Comparison of ENCODE assay signal across 25 cellular contexts in the genomic region with DNA sequence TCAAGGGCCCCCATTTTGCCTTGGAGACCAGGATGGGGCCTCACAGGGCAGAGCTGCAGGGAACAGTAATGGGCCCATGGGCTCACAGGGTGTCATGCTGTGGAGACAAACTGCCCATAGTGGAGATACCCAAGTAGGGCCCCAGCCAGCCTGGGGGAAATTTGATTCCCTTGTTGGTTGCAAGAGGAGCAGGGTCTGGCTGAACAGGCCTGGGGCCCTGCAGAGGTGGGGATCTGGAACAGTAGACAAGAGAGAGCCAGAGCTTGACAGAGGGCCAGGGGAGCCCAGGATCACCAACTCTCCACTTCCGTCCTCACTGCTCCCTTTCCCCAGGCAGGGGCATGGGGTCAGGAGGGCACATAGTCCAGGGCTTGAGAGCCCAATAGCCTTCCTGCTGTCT. TPM values are rescaled to one million over a fixed set of nuclear protein-coding genes. Genes with fewer than 3 reads are reported as not detected.
"Had no signal": no experiment of that assay in that cellular context is flagged by ENCODE, and none has a peak within 500 bp of the region (broad histone marks: within the 10 kb centered on the region; RNA-seq: fewer than 3 reads in every experiment).

No MANE protein-coding gene starts in this region.

- DNase-seq: activated B cell treated with CpG ODN at 0.5 μM for 24 hours; activated CD4-positive, alpha-beta T cell treated with anti-CD3 and anti-CD28 coated beads for 1 hour; activated CD4-positive, alpha-beta T cell treated with anti-CD3 and anti-CD28 coated beads, Interleukin-2, amount 10 ng/mL, durations not matched to agents 24 days and 14 days; activated CD4-positive, alpha-beta T cell treated with anti-CD3 and anti-CD28 coated beads, Interleukin-2, amount 50 U/mL, for 48 hours; activated CD8-positive, alpha-beta memory T cell treated with anti-CD3 and anti-CD28 coated beads, Interleukin-2, amount 10 ng/mL, durations not matched to agents 7 days and 5 days; activated effector memory CD4-positive, alpha-beta T cell treated with Interleukin-2 at 50 U/mL for 16 hours; activated naive CD4-positive, alpha-beta T cell; activated T-cell treated with anti-CD3 and anti-CD28 coated beads, Interleukin-2, amount 50 U/mL, for 24 hours; amygdala; KG1; NCI-H1048; NCI-H146; NCI-H187 treated with DMSO at 0.1 percent for 48 hours; NCI-H2081 treated with DMSO at 0.1 percent for 48 hours; NCI-H446; NCI-H524; PC-3; SIG-M5; T-helper 17 cell; T1000 had no signal

- H3K27me3 Mint-ChIP-seq: activated CD4-positive, alpha-beta T cell treated with anti-CD3 and anti-CD28 coated beads, Interleukin-2, amount 10 ng/mL, durations not matched to agents 24 days and 14 days; activated CD8-positive, alpha-beta memory T cell treated with anti-CD3 and anti-CD28 coated beads, Interleukin-2, amount 10 ng/mL, durations not matched to agents 7 days and 5 days; activated naive CD4-positive, alpha-beta T cell treated with anti-CD3 and anti-CD28 coated beads, Interleukin-2, amount 50 U/mL, for 24 hours; activated T-cell treated with anti-CD3 and anti-CD28 coated beads, Interleukin-2, amount 50 U/mL, for 24 hours; T-helper 17 cell had no signal

- H3K36me3 Mint-ChIP-seq: brain had no signal

- H3K4me3 Mint-ChIP-seq: activated B cell treated with CpG ODN at 0.5 μM for 24 hours; activated CD4-positive, alpha-beta T cell treated with anti-CD3 and anti-CD28 coated beads, Interleukin-2, amount 10 ng/mL, durations not matched to agents 24 days and 14 days; activated CD8-positive, alpha-beta memory T cell treated with anti-CD3 and anti-CD28 coated beads, Interleukin-2, amount 10 ng/mL, durations not matched to agents 7 days and 5 days; activated naive CD4-positive, alpha-beta T cell treated with anti-CD3 and anti-CD28 coated beads, Interleukin-2, amount 50 U/mL, for 24 hours; activated T-cell treated with anti-CD3 and anti-CD28 coated beads, Interleukin-2, amount 50 U/mL, for 24 hours; activated T-helper 1 cell treated with anti-CD3 and anti-CD28 coated beads, Interleukin-12 subunit alpha, Interleukin-12 subunit beta, Interleukin-2, Interleukin-4 antibody, amounts not matched to agents 30 ng/mL and 10 ng/mL and 1 ng/mL, durations not matched to agents 14 hours and 24 hours and 36 hours; brain; T-helper 17 cell had no signal

- H3K9me3 Mint-ChIP-seq: activated naive CD4-positive, alpha-beta T cell treated with anti-CD3 and anti-CD28 coated beads, Interleukin-2, amount 50 U/mL, for 24 hours had no signal

- H3K4me1 Mint-ChIP-seq: activated B cell treated with CpG ODN at 0.5 μM for 24 hours; activated CD4-positive, alpha-beta T cell treated with anti-CD3 and anti-CD28 coated beads, Interleukin-2, amount 10 ng/mL, durations not matched to agents 24 days and 14 days had no signal

- H3K27ac Mint-ChIP-seq: activated B cell treated with CpG ODN at 0.5 μM for 24 hours; activated CD4-positive, alpha-beta T cell treated with anti-CD3 and anti-CD28 coated beads, Interleukin-2, amount 10 ng/mL, durations not matched to agents 24 days and 14 days; activated CD8-positive, alpha-beta memory T cell treated with anti-CD3 and anti-CD28 coated beads, Interleukin-2, amount 10 ng/mL, durations not matched to agents 7 days and 5 days; activated naive CD4-positive, alpha-beta T cell treated with anti-CD3 and anti-CD28 coated beads, Interleukin-2, amount 50 U/mL, for 24 hours; activated T-cell treated with anti-CD3 and anti-CD28 coated beads, Interleukin-2, amount 50 U/mL, for 24 hours; activated T-helper 1 cell treated with anti-CD3 and anti-CD28 coated beads, Interleukin-12 subunit alpha, Interleukin-12 subunit beta, Interleukin-2, Interleukin-4 antibody, amounts not matched to agents 30 ng/mL and 10 ng/mL and 1 ng/mL, durations not matched to agents 14 hours and 24 hours and 36 hours; T-helper 17 cell had no signal

RNA-seq across cellular contexts. Expression of gene S100B, which starts 8.7 kb away (rescaled TPM):
- total RNA-seq: activated B cell treated with CpG ODN at 0.5 μM for 24 hours; activated CD4-positive, alpha-beta T cell treated with anti-CD3 and anti-CD28 coated beads, Interleukin-2, amount 10 ng/mL, durations not matched to agents 24 days and 14 days; activated T-helper 1 cell treated with anti-CD3 and anti-CD28 coated beads, Interleukin-12 subunit alpha, Interleukin-12 subunit beta, Interleukin-2, Interleukin-4 antibody, amounts not matched to agents 30 ng/mL and 10 ng/mL and 1 ng/mL, durations not matched to agents 14 hours and 24 hours and 36 hours; LHCN-M2; M059J; PC-3; T-helper 17 cell had no signal
